ENCODE assay signal across 25 cellular contexts in the genomic region with DNA sequence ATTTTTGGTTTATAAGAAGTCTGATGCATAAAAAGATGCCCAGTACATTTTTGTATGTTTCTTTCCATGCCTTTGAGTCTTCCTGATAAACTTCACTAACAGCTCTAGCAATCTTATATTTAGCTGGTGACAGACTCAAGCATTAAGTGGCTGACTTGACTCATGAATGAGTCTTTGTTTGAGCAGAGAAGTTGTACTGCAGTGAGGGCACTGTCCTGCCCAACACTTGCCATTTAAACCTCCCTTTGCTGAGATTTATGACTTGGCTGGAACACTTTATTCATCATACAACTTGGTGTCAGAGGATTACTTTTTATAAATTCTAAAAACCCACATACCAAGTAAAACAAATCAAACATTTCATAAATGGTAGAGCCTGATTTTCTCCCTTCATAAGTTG. TPM values are rescaled to one million over a fixed set of nuclear protein-coding genes. Genes with fewer than 3 reads are reported as not detected.
DNase-seq lines count a peak whose midpoint lies in the region; ATAC-seq, FAIRE-seq and TF ChIP-seq lines count a peak whose summit lies in the region.
"Had no signal": no experiment of that assay in that cellular context is flagged by ENCODE, and none has a peak within 500 bp of the region (broad histone marks: within the 10 kb centered on the region; RNA-seq: fewer than 3 reads in every experiment).

No MANE protein-coding gene starts in this region.

- intact Hi-C loops in activated CD4-positive, alpha-beta memory T cell treated with anti-CD3 and anti-CD28 coated beads for 36 hours (cut with micrococcal nuclease), result no loop called here

- no peaks in the 10 kb centered on the region for H3K4me1 ChIP-seq in neural progenitor cell
- H3K4me1 ChIP-seq: right atrium auricular region had no signal

- H3K4me1 Mint-ChIP-seq in neural progenitor cell, result no peaks in the 10 kb centered on the region
- no peaks in the 10 kb centered on the region for H3K4me1 Mint-ChIP-seq in activated CD4-positive, alpha-beta memory T cell treated with anti-CD3 and anti-CD28 coated beads for 36 hours (ENCODE audit: low read depth)
- H3K4me1 Mint-ChIP-seq: activated naive CD4-positive, alpha-beta T cell treated with anti-CD3 and anti-CD28 coated beads, Interleukin-2, amount 10 ng/mL, durations not matched to agents 7 days and 5 days; CD14-positive monocyte; central memory CD8-positive, alpha-beta T cell; GM23338 had no signal

- H3K4me3 Mint-ChIP-seq in neural progenitor cell, result no peak overlapping the region
- no peak overlapping the region for H3K4me3 Mint-ChIP-seq in activated CD4-positive, alpha-beta memory T cell treated with anti-CD3 and anti-CD28 coated beads for 36 hours
- H3K4me3 Mint-ChIP-seq: activated naive CD4-positive, alpha-beta T cell treated with anti-CD3 and anti-CD28 coated beads, Interleukin-2, amount 10 ng/mL, durations not matched to agents 7 days and 5 days; activated T-cell treated with anti-CD3 and anti-CD28 coated beads, Interleukin-2, amount 50 U/mL, for 72 hours; CD14-positive monocyte; central memory CD8-positive, alpha-beta T cell; GM23338; T-helper 2 cell treated with Interferon-gamma antibody and Interleukin-4, amounts not matched to agents 5 μg/mL and 100 μg/mL, for 36 hours had no signal

- no peak overlapping the region for H3K27ac ChIP-seq in neural progenitor cell
- H3K27ac ChIP-seq: right atrium auricular region had no signal

- H3K9me3 ChIP-seq in neural progenitor cell (ENCODE audit: low read depth), result no peaks in the 10 kb centered on the region
- H3K9me3 ChIP-seq: right atrium auricular region had no signal

- TF ChIP-seq CTCF in bronchial epithelial cell (IDR thresholded peaks at IDR 0.05; ENCODE audit: insufficient read depth, low read length, severe bottlenecking) (no peak), neural progenitor cell (IDR thresholded peaks at IDR 0.05) (no peak)

- H3F3A ChIP-seq in neural progenitor cell (ENCODE audit: low read depth), result no peaks in the 10 kb centered on the region

- H3K27ac Mint-ChIP-seq in neural progenitor cell, result no peak overlapping the region
- H3K27ac Mint-ChIP-seq in activated CD4-positive, alpha-beta memory T cell treated with anti-CD3 and anti-CD28 coated beads for 36 hours, result no peak overlapping the region
- H3K27ac Mint-ChIP-seq: activated naive CD4-positive, alpha-beta T cell treated with anti-CD3 and anti-CD28 coated beads, Interleukin-2, amount 10 ng/mL, durations not matched to agents 7 days and 5 days; activated T-cell treated with anti-CD3 and anti-CD28 coated beads, Interleukin-2, amount 50 U/mL, for 72 hours; CD14-positive monocyte; GM23338; T-helper 2 cell treated with Interferon-gamma antibody and Interleukin-4, amounts not matched to agents 5 μg/mL and 100 μg/mL, for 36 hours had no signal

- H3K36me3 ChIP-seq in bronchial epithelial cell (ENCODE audit: control insufficient read depth, insufficient read depth, low read length) (no peaks in the 10 kb centered on the region), neural progenitor cell (no peaks in the 10 kb centered on the region)
- H3K36me3 ChIP-seq: right atrium auricular region had no signal

- no peak for FAIRE-seq in bronchial epithelial cell (lab: Jason Lieb, UNC)

- DNase-seq in COLO829 (ENCODE audit: low spot score) (peak; percentile 87), M059J (ENCODE audit: low read depth) (peak; percentile 57), bronchial epithelial cell (ENCODE audit: low read depth) (peak; percentile 60), neural progenitor cell (ENCODE audit: low spot score) (no peak), C1 segment of cervical spinal cord (lab: John Stamatoyannopoulos, UW) (no peak)
- no peak for DNase-seq in activated CD4-positive, alpha-beta memory T cell treated with anti-CD3 and anti-CD28 coated beads for 36 hours
- DNase-seq: activated CD4-positive, CD25-positive, alpha-beta regulatory T cell; activated naive CD4-positive, alpha-beta T cell treated with anti-CD3 and anti-CD28 coated beads, Interleukin-2, amount 10 ng/mL, durations not matched to agents 7 days and 5 days; activated T-cell treated with anti-CD3 and anti-CD28 coated beads, Interleukin-2, amount 50 U/mL, for 72 hours; DMS 273 treated with DMSO at 0.1 percent for 48 hours; GDM1; glutamatergic neuron; KG1; NCI-H1930; NCI-H345; nucleus accumbens; substantia nigra had no signal

- ATAC-seq in GM19395 (IDR thresholded peaks at IDR 0.05; ENCODE audit: unreplicated experiment), result no peak
- no peak for ATAC-seq in HG03196 (IDR thresholded peaks at IDR 0.05; ENCODE audit: unreplicated experiment)
- ATAC-seq: activated T-cell treated with anti-CD3 and anti-CD28 coated beads, Interleukin-2, amount 50 U/mL, for 72 hours; GM23338; left lobe of liver had no signal

- POLR2A ChIA-PET in activated CD4-positive, alpha-beta memory T cell treated with anti-CD3 and anti-CD28 coated beads for 36 hours (lab: Charles Lee), result no interaction called here

- no peak overlapping the region for H3K4me3 ChIP-seq in bronchial epithelial cell (ENCODE audit: low read depth, low read length)
- H3K4me3 ChIP-seq in neural progenitor cell, result no peak overlapping the region
- H3K4me3 ChIP-seq: GM23338, right atrium auricular region had no signal

- H3K4me2 ChIP-seq in neural progenitor cell, result no peak overlapping the region
- H3K4me2 ChIP-seq: GM23338 had no signal

- no peak overlapping the region for H3K9ac ChIP-seq in neural progenitor cell

- H3K9me3 Mint-ChIP-seq in neural progenitor cell, result peaks cover 2% of the 10 kb centered on the region
- H3K9me3 Mint-ChIP-seq in activated CD4-positive, alpha-beta memory T cell treated with anti-CD3 and anti-CD28 coated beads for 36 hours, result no peaks in the 10 kb centered on the region
- H3K9me3 Mint-ChIP-seq: activated naive CD4-positive, alpha-beta T cell treated with anti-CD3 and anti-CD28 coated beads, Interleukin-2, amount 10 ng/mL, durations not matched to agents 7 days and 5 days; activated T-cell treated with anti-CD3 and anti-CD28 coated beads, Interleukin-2, amount 50 U/mL, for 72 hours; central memory CD8-positive, alpha-beta T cell; GM23338; T-helper 2 cell treated with Interferon-gamma antibody and Interleukin-4, amounts not matched to agents 5 μg/mL and 100 μg/mL, for 36 hours had no signal

- peaks cover 3% of the 10 kb centered on the region for H3K27me3 Mint-ChIP-seq in neural progenitor cell (ENCODE audit: insufficient read depth, low read depth)
- no peaks in the 10 kb centered on the region for H3K27me3 Mint-ChIP-seq in activated CD4-positive, alpha-beta memory T cell treated with anti-CD3 and anti-CD28 coated beads for 36 hours

- H4K20me1 ChIP-seq in neural progenitor cell (ENCODE audit: low read depth), result no peaks in the 10 kb centered on the region

- CTCF ChIA-PET in activated CD4-positive, alpha-beta memory T cell treated with anti-CD3 and anti-CD28 coated beads for 36 hours (lab: Charles Lee), result no interaction called here

- H3K27me3 ChIP-seq in bronchial epithelial cell (ENCODE audit: control insufficient read depth, insufficient read depth, low read length) (no peaks in the 10 kb centered on the region), neural progenitor cell (no peaks in the 10 kb centered on the region)
- H3K27me3 ChIP-seq: right atrium auricular region had no signal

- no peaks in the 10 kb centered on the region for H3K79me2 ChIP-seq in neural progenitor cell (ENCODE audit: low read depth)

- H2AFZ ChIP-seq in neural progenitor cell (replicated peaks), result peak overlapping the region; percentile 6
- H2AFZ ChIP-seq: GM23338 had no signal

- no peaks in the 10 kb centered on the region for H3K36me3 Mint-ChIP-seq in neural progenitor cell
- H3K36me3 Mint-ChIP-seq in activated CD4-positive, alpha-beta memory T cell treated with anti-CD3 and anti-CD28 coated beads for 36 hours, result no peaks in the 10 kb centered on the region
- H3K36me3 Mint-ChIP-seq: activated naive CD4-positive, alpha-beta T cell treated with anti-CD3 and anti-CD28 coated beads, Interleukin-2, amount 10 ng/mL, durations not matched to agents 7 days and 5 days; CD14-positive monocyte had no signal

RNA-seq across cellular contexts. Expression of gene CAMSAP2, which starts 14.6 kb away (rescaled TPM):
- total RNA-seq in M059J (2014; rRNA removed; shearing (Covaris generic)), result 16.1 and 24.3 TPM in 2 replicates
- total RNA-seq in bronchial epithelial cell (75.0 and 96.9 TPM in 2 replicates), neural progenitor cell (ENCODE audit: low replicate concordance) (28.2 and 43.9 TPM in 2 replicates)
- 1 to 10 TPM; 3.0 to 4.1 TPM for total RNA-seq in activated CD4-positive, alpha-beta memory T cell treated with anti-CD3 and anti-CD28 coated beads for 36 hours

RNA-seq across cellular contexts. Expression of gene DDX59, which starts 54.4 kb away (rescaled TPM):
- total RNA-seq in M059J (2014; rRNA removed; shearing (Covaris generic)), result 18.1 and 30.1 TPM in 2 replicates
- total RNA-seq in bronchial epithelial cell, result 12.7 and 12.9 TPM in 2 replicates
- 27.9 and 40.7 TPM in 2 replicates for total RNA-seq in neural progenitor cell (ENCODE audit: low replicate concordance)
- total RNA-seq in activated CD4-positive, alpha-beta memory T cell treated with anti-CD3 and anti-CD28 coated beads for 36 hours, result 10 to 100 TPM; 19.4 to 23.4 TPM

Comparison
In these comparisons a context has a peak if more than half of its experiments do, and no peak if none do; other contexts are left out.
1. DNase-seq: peak in COLO829 (single experiment), M059J (single experiment) and bronchial epithelial cell (single experiment); none in neural progenitor cell (single experiment), activated CD4-positive, alpha-beta memory T cell treated with anti-CD3 and anti-CD28 coated beads for 36 hours (single experiment) and C1 segment of cervical spinal cord (0 of 14).